Comparison of ENCODE assay signal across 29 cellular contexts in the genomic region with DNA sequence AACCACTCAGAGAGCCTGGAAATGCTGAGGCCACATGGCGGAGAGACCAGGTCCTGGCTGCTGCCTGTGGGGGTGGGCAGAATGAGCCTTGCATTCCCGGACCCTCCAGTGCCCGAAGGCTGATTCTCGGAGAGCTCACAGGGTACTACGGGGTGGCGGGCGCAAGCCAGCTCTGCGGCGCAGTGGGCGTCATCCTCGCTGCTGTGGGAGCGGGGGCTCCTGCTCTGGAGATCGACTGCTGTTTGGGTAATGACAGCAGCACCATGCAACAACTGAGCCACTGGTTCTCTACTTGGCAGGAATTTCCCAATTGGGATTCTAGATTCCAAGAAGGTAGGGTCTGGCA.
"Had no signal": no experiment of that assay in that cellular context is flagged by ENCODE, and none has a peak within 500 bp of the region (broad histone marks: within the 10 kb centered on the region; RNA-seq: fewer than 3 reads in every experiment).

No MANE protein-coding gene starts in this region.

- H3K36me3 Mint-ChIP-seq: activated naive CD4-positive, alpha-beta T cell treated with anti-CD3 and anti-CD28 coated beads, Interleukin-2, amount 10 ng/mL, durations not matched to agents 7 days and 5 days; activated naive CD4-positive, alpha-beta T cell treated with anti-CD3 and anti-CD28 coated beads, Interleukin-2, amount 50 U/mL, for 72 hours; activated naive CD8-positive, alpha-beta T cell treated with anti-CD3 and anti-CD28 coated beads, Interleukin-2, amount 10 ng/mL, durations not matched to agents 7 days and 5 days had no signal

- H3K4me3 Mint-ChIP-seq: activated B cell treated with CpG ODN at 0.5 μM for 24 hours; activated CD8-positive, alpha-beta T cell treated with anti-CD3 and anti-CD28 coated beads for 36 hours; activated naive CD4-positive, alpha-beta T cell treated with anti-CD3 and anti-CD28 coated beads, Interleukin-2, amount 10 ng/mL, durations not matched to agents 7 days and 5 days; activated naive CD8-positive, alpha-beta T cell treated with anti-CD3 and anti-CD28 coated beads, Interleukin-2, amount 10 ng/mL, durations not matched to agents 7 days and 5 days; activated T-cell treated with anti-CD3 and anti-CD28 coated beads, Interleukin-2, amount 50 U/mL, for 4 hours; activated T-helper 17 cell treated with anti-CD3 and anti-CD28 coated beads, Interleukin-2, amount 50 U/mL, for 72 hours; effector memory CD8-positive, alpha-beta T cell; T-helper 17 cell; T-helper 2 cell treated with Interferon-gamma antibody and Interleukin-4, amounts not matched to agents 5 μg/mL and 100 μg/mL, for 36 hours had no signal

- H3K36me3 ChIP-seq: brain microvascular endothelial cell, WERI-Rb-1 had no signal

- H3K27ac ChIP-seq: brain microvascular endothelial cell, epithelial cell of prostate, WERI-Rb-1 had no signal

- DNase-seq: activated B cell treated with CpG ODN at 0.5 μM for 24 hours; activated CD4-positive, alpha-beta T cell treated with anti-CD3 and anti-CD28 coated beads for 48 hours; activated CD4-positive, alpha-beta T cell treated with anti-CD3 and anti-CD28 coated beads, Interleukin-2, amount 50 U/mL, for 1 hour; activated CD4-positive, alpha-beta T cell treated with anti-CD3 and anti-CD28 coated beads, Interleukin-2, amount 50 U/mL, for 48 hours; activated CD8-positive, alpha-beta memory T cell treated with anti-CD3 and anti-CD28 coated beads for 24 hours; activated CD8-positive, alpha-beta T cell treated with anti-CD3 and anti-CD28 coated beads for 36 hours; activated gamma-delta T cell; activated naive CD4-positive, alpha-beta T cell; activated naive CD4-positive, alpha-beta T cell treated with anti-CD3 and anti-CD28 coated beads, Interleukin-2, amount 10 ng/mL, durations not matched to agents 7 days and 5 days; activated naive CD8-positive, alpha-beta T cell treated with anti-CD3 and anti-CD28 coated beads, Interleukin-2, amount 10 ng/mL, durations not matched to agents 7 days and 5 days; activated T-cell treated with anti-CD3 and anti-CD28 coated beads, Interleukin-2, amount 50 U/mL, for 4 hours; brain microvascular endothelial cell; cortex of kidney; dermis blood vessel endothelial cell; effector CD4-positive, alpha-beta T cell; effector memory CD8-positive, alpha-beta T cell; foreskin fibroblast; T-helper 1 cell; T-helper 17 cell; T1000; WERI-Rb-1 had no signal

- H3K27me3 Mint-ChIP-seq: activated CD8-positive, alpha-beta T cell treated with anti-CD3 and anti-CD28 coated beads for 36 hours; activated naive CD4-positive, alpha-beta T cell treated with anti-CD3 and anti-CD28 coated beads, Interleukin-2, amount 10 ng/mL, durations not matched to agents 7 days and 5 days; activated naive CD8-positive, alpha-beta T cell treated with anti-CD3 and anti-CD28 coated beads, Interleukin-2, amount 10 ng/mL, durations not matched to agents 7 days and 5 days had no signal

- H3K27me3 ChIP-seq: brain microvascular endothelial cell had no signal

- H3K9me3 Mint-ChIP-seq: activated B cell treated with CpG ODN at 0.5 μM for 24 hours; activated CD8-positive, alpha-beta T cell treated with anti-CD3 and anti-CD28 coated beads for 36 hours; activated naive CD4-positive, alpha-beta T cell treated with anti-CD3 and anti-CD28 coated beads, Interleukin-2, amount 10 ng/mL, durations not matched to agents 7 days and 5 days; activated naive CD4-positive, alpha-beta T cell treated with anti-CD3 and anti-CD28 coated beads, Interleukin-2, amount 50 U/mL, for 72 hours; activated naive CD8-positive, alpha-beta T cell treated with anti-CD3 and anti-CD28 coated beads, Interleukin-2, amount 10 ng/mL, durations not matched to agents 7 days and 5 days; activated T-cell treated with anti-CD3 and anti-CD28 coated beads, Interleukin-2, amount 50 U/mL, for 4 hours; activated T-helper 17 cell treated with anti-CD3 and anti-CD28 coated beads, Interleukin-2, amount 50 U/mL, for 72 hours; effector memory CD8-positive, alpha-beta T cell; T-helper 2 cell treated with Interferon-gamma antibody and Interleukin-4, amounts not matched to agents 5 μg/mL and 100 μg/mL, for 36 hours had no signal

- FAIRE-seq: astrocyte, bronchial epithelial cell, colon, frontal cortex had no signal

- H3K4me1 Mint-ChIP-seq: activated B cell treated with CpG ODN at 0.5 μM for 24 hours; activated naive CD4-positive, alpha-beta T cell treated with anti-CD3 and anti-CD28 coated beads, Interleukin-2, amount 10 ng/mL, durations not matched to agents 7 days and 5 days; activated naive CD8-positive, alpha-beta T cell treated with anti-CD3 and anti-CD28 coated beads, Interleukin-2, amount 10 ng/mL, durations not matched to agents 7 days and 5 days; activated T-helper 17 cell treated with anti-CD3 and anti-CD28 coated beads, Interleukin-2, amount 50 U/mL, for 72 hours had no signal

- H3K27ac Mint-ChIP-seq: activated B cell treated with CpG ODN at 0.5 μM for 24 hours; activated CD8-positive, alpha-beta T cell treated with anti-CD3 and anti-CD28 coated beads for 36 hours; activated naive CD4-positive, alpha-beta T cell treated with anti-CD3 and anti-CD28 coated beads, Interleukin-2, amount 10 ng/mL, durations not matched to agents 7 days and 5 days; activated naive CD4-positive, alpha-beta T cell treated with anti-CD3 and anti-CD28 coated beads, Interleukin-2, amount 50 U/mL, for 72 hours; activated naive CD8-positive, alpha-beta T cell treated with anti-CD3 and anti-CD28 coated beads, Interleukin-2, amount 10 ng/mL, durations not matched to agents 7 days and 5 days; activated T-helper 17 cell treated with anti-CD3 and anti-CD28 coated beads, Interleukin-2, amount 50 U/mL, for 72 hours; effector memory CD8-positive, alpha-beta T cell; T-helper 17 cell; T-helper 2 cell treated with Interferon-gamma antibody and Interleukin-4, amounts not matched to agents 5 μg/mL and 100 μg/mL, for 36 hours had no signal
